In genomic region chr20:54099894-54100293, GRCh38 we compare ENCODE assay signal across 20 cellular contexts. TPM values are rescaled to one million over a fixed set of nuclear protein-coding genes. Genes with fewer than 3 reads are reported as not detected.
DNase-seq lines count a peak whose midpoint lies in the region; ATAC-seq, FAIRE-seq and TF ChIP-seq lines count a peak whose summit lies in the region.
"Had no signal": no experiment of that assay in that cellular context is flagged by ENCODE, and none has a peak within 500 bp of the region (broad histone marks: within the 10 kb centered on the region; RNA-seq: fewer than 3 reads in every experiment).

No MANE protein-coding gene starts in this region.

- POLR2A ChIA-PET in A549 (lab: Yijun Ruan, JAX): interaction anchor here (0.7 to 1.0 kb wide), 2 partner anchors 52 to 68 kb away, joined by 3 to 5 read pairs; no protein-coding TSS in a partner anchor

- intact Hi-C loops in Calu3 (cut with micrococcal nuclease; ENCODE audit: unreplicated experiment): loop anchor here (10.0 kb wide), 1 partner anchor 245 kb away; no protein-coding TSS in a partner anchor

- H3K27ac Mint-ChIP-seq in Calu3 (ENCODE audit: unreplicated experiment): peak overlapping the region; percentile 30
- H3K27ac Mint-ChIP-seq: GM23338 had no signal

- BruUV-seq in Calu3 (replicated peaks; lab: Mats Ljungman, UMichigan): no TSS peak

- H3K79me1 ChIP-seq in trophoblast cell (ENCODE audit: low read length): peaks cover 4% of the 10 kb centered on the region

- H2BK5ac ChIP-seq in trophoblast cell (ENCODE audit: low read depth, low read length, poor library complexity): no peak overlapping the region

- H3K9ac ChIP-seq in trophoblast cell (ENCODE audit: low read length): no peak overlapping the region
- H3K9ac ChIP-seq: KMS-11 had no signal

- no peak overlapping the region for H2AFZ ChIP-seq in trophoblast cell (ENCODE audit: insufficient read depth, low read length, poor library complexity)
- H2AFZ ChIP-seq: GM23338 had no signal

- no peaks in the 10 kb centered on the region for H3K36me3 Mint-ChIP-seq in Calu3 (ENCODE audit: insufficient read depth, unreplicated experiment)
- H3K36me3 Mint-ChIP-seq: CD4-positive, alpha-beta memory T cell had no signal

- peaks cover 65% of the 10 kb centered on the region for H3K4me1 Mint-ChIP-seq in Calu3 (ENCODE audit: low read depth, unreplicated experiment)
- H3K4me1 Mint-ChIP-seq: GM23338 had no signal

- H3K4me1 ChIP-seq in A549 (peaks cover 52% of the 10 kb centered on the region), trophoblast cell (ENCODE audit: control insufficient read depth in 1 of 2, insufficient read depth in 2 of 2, low read length in 2 of 2) (peaks cover 0 to 8% of the 10 kb centered on the region in 2 experiments), HAP-1 (no peaks in the 10 kb centered on the region)

- H3K27me3 Mint-ChIP-seq in Calu3 (ENCODE audit: unreplicated experiment): no peaks in the 10 kb centered on the region

- H3K27me3 ChIP-seq in trophoblast cell (ENCODE audit: insufficient read depth, low read length) (no peaks in the 10 kb centered on the region), HAP-1 (ENCODE audit: low read depth) (peaks cover 3% of the 10 kb centered on the region; the same call in 1 of the 2 replicates)

- no peak overlapping the region for H4K91ac ChIP-seq in trophoblast cell (ENCODE audit: low read depth, low read length)

- 98% methylated on average over 3 of the region's 3 CpGs for WGBS in A549 (ENCODE audit: missing lambda C conversion rate)
- no CpG with 5 or more reads among the region's 3 CpGs for WGBS in trophoblast cell (ENCODE audit: extremely low coverage, insufficient coverage, insufficient read length)

- H3K9me3 Mint-ChIP-seq in Calu3 (ENCODE audit: low read depth, unreplicated experiment): peaks cover 2% of the 10 kb centered on the region
- H3K9me3 Mint-ChIP-seq: CD4-positive, alpha-beta memory T cell; GM23338 had no signal

- no peak overlapping the region for H3K14ac ChIP-seq in trophoblast cell (ENCODE audit: low read length)

- no peak overlapping the region for H3K18ac ChIP-seq in trophoblast cell (ENCODE audit: low read length)

- H3K23ac ChIP-seq in trophoblast cell (ENCODE audit: low read length): no peak overlapping the region

- TF ChIP-seq POLR2A in A549 (IDR thresholded peaks at IDR 0.05; ENCODE audit: low read length): no peak

- H3K4me3 Mint-ChIP-seq in Calu3 (ENCODE audit: low read depth, unreplicated experiment): no peak overlapping the region
- H3K4me3 Mint-ChIP-seq: CD4-positive, alpha-beta memory T cell; GM23338 had no signal

- H4K8ac ChIP-seq in trophoblast cell (ENCODE audit: low read depth, low read length): no peak overlapping the region

- TF ChIP-seq RAD21 in A549 (conservative IDR thresholded peaks at IDR 0.05 in 1 of 2, IDR thresholded peaks at IDR 0.05 in 1 of 2): no peak

- CTCF ChIA-PET in A549 (lab: Yijun Ruan, JAX): interaction anchor here (1.0 to 19.2 kb wide), 8 partner anchors 16 to 104 kb away, joined by 3 to 655 read pairs (median 4); partner anchors contain the start of gene PFDN4
- CTCF ChIA-PET in Calu3 (lab: Charles Lee): interaction anchor here (0.6 to 1.0 kb wide), 3 partner anchors 32 to 257 kb away, joined by 3 to 4 read pairs (median 3); no protein-coding TSS in a partner anchor

- H3K79me2 ChIP-seq in trophoblast cell (ENCODE audit: control insufficient read depth, insufficient read depth, low read length, poor library complexity): no peaks in the 10 kb centered on the region

- H3K27ac ChIP-seq in A549 (peak overlapping the region; percentile 92 to 98), trophoblast cell (ENCODE audit: low read depth, low read length) (no peak overlapping the region)
- H3K27ac ChIP-seq: C4-2B, KMS-11 had no signal

- H2BK12ac ChIP-seq in trophoblast cell (ENCODE audit: low read length): no peak overlapping the region

- H3K4me3 ChIP-seq in A549 (no peak overlapping the region), trophoblast cell (ENCODE audit: low read depth, low read length) (no peak overlapping the region), HAP-1 (no peak overlapping the region)
- H3K4me3 ChIP-seq: GM23338 had no signal

- H4K12ac ChIP-seq in trophoblast cell (ENCODE audit: low read depth, low read length): no peak overlapping the region

- TF ChIP-seq CTCF in A549 (IDR thresholded peaks at IDR 0.05): no peak
- no peak for TF ChIP-seq CTCF in Calu3 (IDR thresholded peaks at IDR 0.05; ENCODE audit: unreplicated experiment)

- no peak for ATAC-seq in A549
- no peak for ATAC-seq in GM21825 (IDR thresholded peaks at IDR 0.05; ENCODE audit: unreplicated experiment)
- ATAC-seq: GM23338, HCT116 had no signal

- no peak for FAIRE-seq in A549 (lab: Jason Lieb, UNC)
- FAIRE-seq: A204.1, G401.6, GM12892, GM18507, H54 had no signal

- H2AK5ac ChIP-seq in trophoblast cell (ENCODE audit: low read length): no peak overlapping the region

- H3K4me2 ChIP-seq in A549 (no peak overlapping the region), trophoblast cell (ENCODE audit: low read length) (no peak overlapping the region)
- H3K4me2 ChIP-seq: GM23338, KMS-11 had no signal

- H3K9me3 ChIP-seq in A549 (no peaks in the 10 kb centered on the region), trophoblast cell (ENCODE audit: insufficient read depth, low read depth, low read length) (no peaks in the 10 kb centered on the region), HAP-1 (no peaks in the 10 kb centered on the region; the same call in 1 of the 2 replicates)

- in situ Hi-C loops in HAP-1 (cut with MboI; ENCODE audit: low sequenced_read_pairs): loop anchor here (5.0 to 10.0 kb wide), 2 partner anchors 97 to 545 kb away; no protein-coding TSS in a partner anchor

- H2BK120ac ChIP-seq in trophoblast cell (ENCODE audit: insufficient read depth, low read length, poor library complexity): peak overlapping the region; percentile 14

- H3K36me3 ChIP-seq in trophoblast cell (ENCODE audit: control insufficient read depth in 1 of 2, insufficient read depth in 2 of 2, low read length in 2 of 2): no peaks in the 10 kb centered on the region
- H3K36me3 ChIP-seq in HAP-1 (replicated peaks): no peaks in the 10 kb centered on the region

- no peak for TF ChIP-seq EP300 in A549 (IDR thresholded peaks at IDR 0.05)

- DNase-seq in A549 (ENCODE audit: low read depth in 1 of 2, low spot score in 1 of 2): no peak
- DNase-seq in Calu3: no peak
- DNase-seq in amniotic epithelial cell (ENCODE audit: low read depth): peak; percentile 5
- no peak for DNase-seq in trophoblast cell
- no peak for DNase-seq in NCI-H1930 (lab: John Stamatoyannopoulos, UW)
- no peak for DNase-seq in NCI-H2227 treated with DMSO at 0.1 percent for 48 hours (lab: John Stamatoyannopoulos, UW)
- DNase-seq in HAP-1 (ENCODE audit: low spot score in 2 of 2): no peak
- DNase-seq: AML-193; CD4-positive, alpha-beta memory T cell had no signal

- H3K4ac ChIP-seq in trophoblast cell (ENCODE audit: low read depth, low read length): no peak overlapping the region

TF ChIP-seq in A549, 52 proteins besides CTCF, POLR2A, EP300 and RAD21:
- TF ChIP-seq ELK1 (IDR thresholded peaks at IDR 0.05; ENCODE audit: low read depth, low read length): no peak
- TF ChIP-seq BCL3 (IDR thresholded peaks at IDR 0.05): no peak
- TF ChIP-seq KDM5A (IDR thresholded peaks at IDR 0.05): no peak
- TF ChIP-seq SREBF2 (IDR thresholded peaks at IDR 0.05): no peak
- no peak for TF ChIP-seq MYC (IDR thresholded peaks at IDR 0.05; ENCODE audit: borderline replicate concordance, low read length)
- no peak for TF ChIP-seq EHMT2 (IDR thresholded peaks at IDR 0.05; ENCODE audit: low read depth)
- TF ChIP-seq MAX (IDR thresholded peaks at IDR 0.05): no peak
- no peak for TF ChIP-seq BHLHE40 (IDR thresholded peaks at IDR 0.05; ENCODE audit: low read depth, low read length)
- TF ChIP-seq HOXB5 (CRISPR knock-in tag; IDR thresholded peaks at IDR 0.05): no peak
- TF ChIP-seq RFX5 (IDR thresholded peaks at IDR 0.05): no peak

RNA-seq across cellular contexts. Expression of gene BCAS1, which starts 29.5 kb away (rescaled TPM):
- polyA plus RNA-seq in A549 (2011; rRNA removed) (3.9 and 7.9 TPM in 2 replicates), A549 (2017; fragmentation: RNase III; extraction: RNeasy Plus Mini Kit Qiagen cat#74134 plus additional on column Dnase treatment) (1.2 to 1.4 TPM (median 1.3 TPM) in 3 replicates)
- 0.96 and 0.98 TPM in 2 replicates for polyA plus RNA-seq in A549 (2012; cell fraction: cytosol; rRNA removed)
- polyA plus RNA-seq in A549 (2012; cell fraction: nucleus; rRNA removed): 0.73 and 1.2 TPM in 2 replicates
- polyA minus RNA-seq in A549 (2011; rRNA and poly(A)+ RNA removed): 3.2 and 3.6 TPM in 2 replicates
- total RNA-seq in Calu3 (2022): 11.1 and 16.9 TPM in 2 replicates
- 0.04 TPM in 1 of 2 replicates, not detected in the other for polyA plus RNA-seq in trophoblast cell (2013)
- polyA plus RNA-seq: BJ had no signal
